26 cellular contexts compared by ENCODE assay signal in genomic region chr11:27166130-27166529, GRCh38.
"Had no signal": no experiment of that assay in that cellular context is flagged by ENCODE, and none has a peak within 500 bp of the region (broad histone marks: within the 10 kb centered on the region; RNA-seq: fewer than 3 reads in every experiment).

No MANE protein-coding gene starts in this region.

- H3K36me3 Mint-ChIP-seq: natural killer cell treated with Interleukin-12 subunit alpha and Interleukin-12 subunit beta and Interleukin-15 and Interleukin-18, amount 100 ng/mL, for 72 hours had no signal

- H3K27me3 Mint-ChIP-seq: activated CD4-positive, alpha-beta T cell treated with anti-CD3 and anti-CD28 coated beads, Interleukin-2, amount 10 ng/mL, durations not matched to agents 24 days and 14 days; natural killer cell treated with Interleukin-12 subunit alpha and Interleukin-12 subunit beta and Interleukin-15 and Interleukin-18, amount 100 ng/mL, for 72 hours had no signal

- FAIRE-seq: islet of Langerhans, pancreas had no signal

- H3K4me3 ChIP-seq: body of pancreas, cardiac muscle cell, esophagus squamous epithelium, gastroesophageal sphincter, pancreas, psoas muscle, right atrium auricular region, upper lobe of right lung had no signal

- H3K9me3 Mint-ChIP-seq: activated CD4-positive, alpha-beta memory T cell treated with anti-CD3 and anti-CD28 coated beads, Interleukin-2, amount 10 ng/mL, durations not matched to agents 7 days and 5 days; activated CD4-positive, alpha-beta T cell treated with anti-CD3 and anti-CD28 coated beads, Interleukin-2, amount 10 ng/mL, durations not matched to agents 24 days and 14 days; activated naive CD8-positive, alpha-beta T cell treated with anti-CD3 and anti-CD28 coated beads, Interleukin-2, amount 50 U/mL, for 24 hours; activated T-helper 1 cell treated with anti-CD3 and anti-CD28 coated beads, Interleukin-12 subunit alpha, Interleukin-12 subunit beta, Interleukin-2, Interleukin-4 antibody, amounts not matched to agents 30 ng/mL and 10 ng/mL and 1 ng/mL, durations not matched to agents 14 hours and 24 hours and 36 hours; endodermal cell; natural killer cell treated with Interleukin-12 subunit alpha and Interleukin-12 subunit beta and Interleukin-15 and Interleukin-18, amount 100 ng/mL, for 72 hours had no signal

- H3K4me1 Mint-ChIP-seq: activated CD4-positive, alpha-beta memory T cell treated with anti-CD3 and anti-CD28 coated beads, Interleukin-2, amount 10 ng/mL, durations not matched to agents 7 days and 5 days; activated CD4-positive, alpha-beta T cell treated with anti-CD3 and anti-CD28 coated beads, Interleukin-2, amount 10 ng/mL, durations not matched to agents 24 days and 14 days; activated naive CD8-positive, alpha-beta T cell treated with anti-CD3 and anti-CD28 coated beads, Interleukin-2, amount 50 U/mL, for 24 hours; endodermal cell had no signal

- H3K4me3 Mint-ChIP-seq: activated CD4-positive, alpha-beta memory T cell treated with anti-CD3 and anti-CD28 coated beads, Interleukin-2, amount 10 ng/mL, durations not matched to agents 7 days and 5 days; activated CD4-positive, alpha-beta T cell treated with anti-CD3 and anti-CD28 coated beads, Interleukin-2, amount 10 ng/mL, durations not matched to agents 24 days and 14 days; activated naive CD8-positive, alpha-beta T cell treated with anti-CD3 and anti-CD28 coated beads, Interleukin-2, amount 50 U/mL, for 24 hours; activated T-helper 1 cell treated with anti-CD3 and anti-CD28 coated beads, Interleukin-12 subunit alpha, Interleukin-12 subunit beta, Interleukin-2, Interleukin-4 antibody, amounts not matched to agents 30 ng/mL and 10 ng/mL and 1 ng/mL, durations not matched to agents 14 hours and 24 hours and 36 hours; endodermal cell; natural killer cell treated with Interleukin-12 subunit alpha and Interleukin-12 subunit beta and Interleukin-15 and Interleukin-18, amount 100 ng/mL, for 72 hours had no signal

- H3K36me3 ChIP-seq: cardiac muscle cell, esophagus squamous epithelium, gastroesophageal sphincter, pancreas, right atrium auricular region, upper lobe of right lung had no signal

- H3K27ac ChIP-seq: body of pancreas, cardiac muscle cell, esophagus squamous epithelium, gastroesophageal sphincter, pancreas, psoas muscle, right atrium auricular region, upper lobe of right lung had no signal

- H3K4me1 ChIP-seq: body of pancreas, gastroesophageal sphincter, pancreas, psoas muscle, right atrium auricular region, upper lobe of right lung had no signal

- H3K27me3 ChIP-seq: body of pancreas, cardiac muscle cell, gastroesophageal sphincter, pancreas, right atrium auricular region had no signal

- DNase-seq: activated CD4-positive, alpha-beta memory T cell treated with anti-CD3 and anti-CD28 coated beads, Interleukin-2, amount 10 ng/mL, durations not matched to agents 7 days and 5 days; activated CD4-positive, alpha-beta T cell treated with anti-CD3 and anti-CD28 coated beads, Interleukin-2, amount 10 ng/mL, durations not matched to agents 24 days and 14 days; activated gamma-delta T cell; activated naive CD4-positive, alpha-beta T cell treated with anti-CD3 and anti-CD28 coated beads, Interleukin-2, amount 50 U/mL, for 16 hours; activated naive CD8-positive, alpha-beta T cell treated with anti-CD3 and anti-CD28 coated beads, Interleukin-2, amount 50 U/mL, for 24 hours; body of pancreas; cortex of kidney; endodermal cell; esophagus squamous epithelium; head of caudate nucleus; hypothalamus; left ventricle myocardium superior; mammary epithelial cell; midbrain; pancreas; psoas muscle; stimulated activated CD4-positive, alpha-beta T cell treated with anti-CD3 and anti-CD28 coated beads, Interleukin-4, amount 100 ng/mL, for 24 hours; stimulated activated naive CD4-positive, alpha-beta T cell treated with Interleukin-2 at 50 U/mL for 16 hours; upper lobe of right lung had no signal

- H3K27ac Mint-ChIP-seq: activated CD4-positive, alpha-beta memory T cell treated with anti-CD3 and anti-CD28 coated beads, Interleukin-2, amount 10 ng/mL, durations not matched to agents 7 days and 5 days; activated CD4-positive, alpha-beta T cell treated with anti-CD3 and anti-CD28 coated beads, Interleukin-2, amount 10 ng/mL, durations not matched to agents 24 days and 14 days; activated naive CD8-positive, alpha-beta T cell treated with anti-CD3 and anti-CD28 coated beads, Interleukin-2, amount 50 U/mL, for 24 hours; activated T-helper 1 cell treated with anti-CD3 and anti-CD28 coated beads, Interleukin-12 subunit alpha, Interleukin-12 subunit beta, Interleukin-2, Interleukin-4 antibody, amounts not matched to agents 30 ng/mL and 10 ng/mL and 1 ng/mL, durations not matched to agents 14 hours and 24 hours and 36 hours; endodermal cell; natural killer cell treated with Interleukin-12 subunit alpha and Interleukin-12 subunit beta and Interleukin-15 and Interleukin-18, amount 100 ng/mL, for 72 hours had no signal

- ATAC-seq: activated CD4-positive, CD25-positive, alpha-beta regulatory T cell treated with anti-CD3 and anti-CD28 coated beads, Interleukin-2, amount 50 U/mL, for 24 hours; activated naive CD8-positive, alpha-beta T cell treated with anti-CD3 and anti-CD28 coated beads, Interleukin-2, amount 50 U/mL, for 24 hours; body of pancreas; gastroesophageal sphincter; left ventricle myocardium superior; natural killer cell treated with Interleukin-12 subunit alpha and Interleukin-12 subunit beta and Interleukin-15 and Interleukin-18, amount 100 ng/mL, for 72 hours; pancreas; psoas muscle; upper lobe of right lung had no signal

- H3K9me3 ChIP-seq: body of pancreas, esophagus squamous epithelium, gastroesophageal sphincter, pancreas, psoas muscle, right atrium auricular region, upper lobe of right lung had no signal
